2 cellular contexts compared by ENCODE assay signal in the genomic region with DNA sequence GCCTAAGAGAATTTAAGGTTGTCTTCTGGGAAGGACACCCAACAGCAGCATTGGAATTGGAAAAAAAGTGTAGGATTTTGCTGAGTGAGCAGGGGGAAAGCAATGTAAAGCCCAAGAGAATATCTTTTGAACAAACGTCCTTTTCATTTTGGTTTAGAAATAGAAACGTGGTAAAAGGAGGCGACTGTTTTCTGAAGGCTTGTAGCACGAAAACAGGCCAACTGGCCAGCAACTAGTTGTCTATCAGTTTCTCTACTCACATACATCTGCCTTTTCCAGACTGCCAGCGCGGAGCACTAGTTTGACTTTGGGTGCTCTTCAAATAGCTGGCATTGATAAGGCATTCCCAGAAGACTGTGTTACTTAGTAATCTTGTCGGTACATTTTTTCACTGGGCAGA.
TF ChIP-seq lines count a peak whose summit lies in the region.

No MANE protein-coding gene starts in this region.

TF ChIP-seq in H1, 55 proteins besides CTCF, POLR2A, EP300 and RAD21:
- TF ChIP-seq SIX5 (IDR thresholded peaks at IDR 0.05; ENCODE audit: low read depth, low read length), result no peak
- TF ChIP-seq POLR2AphosphoS5 (IDR thresholded peaks at IDR 0.05; ENCODE audit: low read depth, low read length), result no peak
- TF ChIP-seq SP1 (IDR thresholded peaks at IDR 0.05; ENCODE audit: low read depth, low read length), result no peak
- TF ChIP-seq, protein P1, sequence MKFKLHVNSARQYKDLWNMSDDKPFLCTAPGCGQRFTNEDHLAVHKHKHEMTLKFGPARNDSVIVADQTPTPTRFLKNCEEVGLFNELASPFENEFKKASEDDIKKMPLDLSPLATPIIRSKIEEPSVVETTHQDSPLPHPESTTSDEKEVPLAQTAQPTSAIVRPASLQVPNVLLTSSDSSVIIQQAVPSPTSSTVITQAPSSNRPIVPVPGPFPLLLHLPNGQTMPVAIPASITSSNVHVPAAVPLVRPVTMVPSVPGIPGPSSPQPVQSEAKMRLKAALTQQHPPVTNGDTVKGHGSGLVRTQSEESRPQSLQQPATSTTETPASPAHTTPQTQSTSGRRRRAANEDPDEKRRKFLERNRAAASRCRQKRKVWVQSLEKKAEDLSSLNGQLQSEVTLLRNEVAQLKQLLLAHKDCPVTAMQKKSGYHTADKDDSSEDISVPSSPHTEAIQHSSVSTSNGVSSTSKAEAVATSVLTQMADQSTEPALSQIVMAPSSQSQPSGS (IDR thresholded peaks at IDR 0.05; ENCODE audit: low read length), result no peak
- no peak for TF ChIP-seq PHF8 (conservative IDR thresholded peaks at IDR 0.05; ENCODE audit: low read depth, low read length)
- TF ChIP-seq, protein P2, sequence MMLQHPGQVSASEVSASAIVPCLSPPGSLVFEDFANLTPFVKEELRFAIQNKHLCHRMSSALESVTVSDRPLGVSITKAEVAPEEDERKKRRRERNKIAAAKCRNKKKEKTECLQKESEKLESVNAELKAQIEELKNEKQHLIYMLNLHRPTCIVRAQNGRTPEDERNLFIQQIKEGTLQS (IDR thresholded peaks at IDR 0.05; ENCODE audit: insufficient read depth, low read depth, low read length), result no peak
- TF ChIP-seq CREB1 (IDR thresholded peaks at IDR 0.05), result no peak
- TF ChIP-seq SIN3A (conservative IDR thresholded peaks at IDR 0.05 in 1 of 2, IDR thresholded peaks at IDR 0.05 in 1 of 2; ENCODE audit: low read depth in 1 of 2, low read length in 2 of 2), result no peak
- no peak for TF ChIP-seq CTBP2 (IDR thresholded peaks at IDR 0.05; ENCODE audit: borderline replicate concordance, insufficient read depth, insufficient read length, low read length)
- TF ChIP-seq TAF7 (optimal IDR thresholded peaks at IDR 0.05; ENCODE audit: borderline replicate concordance, low read depth, low read length), result no peak
- TF ChIP-seq CBX5 (IDR thresholded peaks at IDR 0.05; ENCODE audit: low read depth, low read length), result no peak

TF ChIP-seq in neural cell, 6 proteins besides CTCF, POLR2A, EP300 and RAD21:
- TF ChIP-seq MXI1 (conservative IDR thresholded peaks at IDR 0.05; ENCODE audit: poor library complexity, severe bottlenecking) (no peak), TAF1 (IDR thresholded peaks at IDR 0.05; ENCODE audit: low read depth) (no peak), SMC3 (conservative IDR thresholded peaks at IDR 0.05; ENCODE audit: poor library complexity) (no peak), POLR2AphosphoS5 (IDR thresholded peaks at IDR 0.05) (no peak)
TF ChIP-seq in neural cell: peak in this region for 0.
